ENCODE assay signal across 9 cellular contexts in genomic region chr2:53859354-53860159, GRCh38. TPM values are rescaled to one million over a fixed set of nuclear protein-coding genes. Genes with fewer than 3 reads are reported as not detected.
A peak's percentile ranks its signal among the peaks of the same experiment; 100 is the strongest.
DNase-seq lines count a peak whose midpoint lies in the region; ATAC-seq, FAIRE-seq and TF ChIP-seq lines count a peak whose summit lies in the region.
"Had no signal": no experiment of that assay in that cellular context is flagged by ENCODE, and none has a peak within 500 bp of the region (broad histone marks: within the 10 kb centered on the region; RNA-seq: fewer than 3 reads in every experiment).

GPR75 (minus strand) TSS chr2:53859967; CDS start chr2:53854756, 5,211 bp downstream.

- 38% methylated on average over 71 of the region's 71 CpGs for WGBS in right cardiac atrium
- 20 to 39% methylated on average over 59 to 71 of the region's 71 CpGs for WGBS in pancreas, 2 donors

- FAIRE-seq in pancreas (lab: Jason Lieb, UNC) = no peak

- TF ChIP-seq CTCF in AG09309 (IDR thresholded peaks at IDR 0.05; ENCODE audit: control insufficient read depth, insufficient read depth, low read depth, low read length, missing control alignments) = no peak
- no peak for TF ChIP-seq CTCF in pancreas (IDR thresholded peaks at IDR 0.05)

- peak; percentile 83 to 85 for ATAC-seq in right cardiac atrium
- peak; percentile 84 to 92 (median 90) for ATAC-seq in pancreas
- ATAC-seq in GM21619 (IDR thresholded peaks at IDR 0.05; ENCODE audit: unreplicated experiment) = no peak
- ATAC-seq in HG02678 (IDR thresholded peaks at IDR 0.05; ENCODE audit: unreplicated experiment) = no peak

- H3K27me3 ChIP-seq in right cardiac atrium (ENCODE audit: control insufficient read depth, insufficient read depth) (no peaks in the 10 kb centered on the region), pancreas (no peaks in the 10 kb centered on the region), SJCRH30 (no peaks in the 10 kb centered on the region)

- H3K9me3 ChIP-seq in right cardiac atrium (ENCODE audit: control insufficient read depth, low read length) (no peaks in the 10 kb centered on the region), pancreas (no peaks in the 10 kb centered on the region), SJCRH30 (replicated peaks) (no peaks in the 10 kb centered on the region)

- no peaks in the 10 kb centered on the region for H3K4me1 ChIP-seq in right cardiac atrium (ENCODE audit: control insufficient read depth, insufficient read depth, low read length)
- H3K4me1 ChIP-seq in pancreas = no peaks in the 10 kb centered on the region
- H3K4me1 ChIP-seq in SJCRH30 = no peaks in the 10 kb centered on the region

- H3K4me3 ChIP-seq in AG09309 (ENCODE audit: control insufficient read depth, low read depth, low read length) (peak within 1 kb of the TSS; percentile 31), right cardiac atrium (ENCODE audit: low read length) (peak within 1 kb of the TSS; percentile 31), pancreas (peak within 1 kb of the TSS; percentile 16 to 44 (median 30)), SJCRH30 (no peak within 1 kb of the TSS)

- H3K36me3 ChIP-seq in pancreas (peaks cover 0 to 4% (median 0%) of the 10 kb centered on the region in 3 donors), SJCRH30 (peaks cover 30% of the 10 kb centered on the region)

- DNase-seq in AG09309 (ENCODE audit: low read depth) (no peak), astrocyte of the hippocampus (ENCODE audit: low read depth, low spot score) (peak; percentile 73), right cardiac atrium (peak; percentile 47 to 80 (median 74)), pancreas (peak; percentile 25 to 79 (median 54)), SJCRH30 (no peak), NCI-H1092 (lab: John Stamatoyannopoulos, UW) (no peak)
- DNase-seq: T-helper 2 cell had no signal

- H3K27ac ChIP-seq in right cardiac atrium (ENCODE audit: low read length) (no peak within 1 kb of the TSS), pancreas (peak within 1 kb of the TSS in 3 of 4 donors; percentile 39 to 52 (median 39)), SJCRH30 (no peak within 1 kb of the TSS)

- intact Hi-C loops in right cardiac atrium (cut with DNase I) (no loop called here), pancreas (cut with DNase I) (no loop called here)

RNA-seq across cellular contexts. Expression of gene GPR75, which starts in this region (rescaled TPM):
- total RNA-seq in right cardiac atrium (1 to 10 TPM in 3 of 4 donors, under 1 TPM in 1; 0.85 to 2.2 (median 1.2) TPM), pancreas (1 to 10 TPM; 1.1 to 1.9 (median 1.6) TPM)
- polyA plus RNA-seq in right cardiac atrium (0.84 TPM), pancreas (1 to 10 TPM; 1.3 to 1.5 TPM)
- total RNA-seq in SJCRH30 (2014; rRNA removed; shearing (Covaris generic)) = 3.2 and 4.5 TPM in 2 replicates

Comparison
In these comparisons a context has a peak if more than half of its experiments do, and no peak if none do; other contexts are left out.
1. DNase-seq: peak in astrocyte of the hippocampus (single experiment), right cardiac atrium (3 of 3) and pancreas (6 of 6); none in AG09309 (single experiment), SJCRH30 (0 of 2) and NCI-H1092 (single experiment).
2. ATAC-seq: peak in right cardiac atrium (2 of 2) and pancreas (4 of 4); none in GM21619 (single experiment) and HG02678 (single experiment).
3. H3K27ac ChIP-seq: peak in pancreas (3 of 4); none in right cardiac atrium (single experiment) and SJCRH30 (single experiment).